1 cellular context compared by ENCODE assay signal in genomic region chr21:45591619-45592207, GRCh38.
A peak's percentile ranks its signal among the peaks of the same experiment; 100 is the strongest.
TF ChIP-seq lines count a peak whose summit lies in the region.

No MANE protein-coding gene starts in this region.

TF ChIP-seq in K562, 482 proteins besides CTCF, POLR2A, EP300 and RAD21 (continued from another document and continues in another):
- TF ChIP-seq ARID3A (IDR thresholded peaks at IDR 0.05; ENCODE audit: borderline replicate concordance, low read depth, low read length) = no peak
- no peak for TF ChIP-seq CTBP1 (IDR thresholded peaks at IDR 0.05; ENCODE audit: borderline replicate concordance)
- no peak for TF ChIP-seq TOE1 (IDR thresholded peaks at IDR 0.05; ENCODE audit: borderline replicate concordance)
- no peak for TF ChIP-seq TOE1 (CRISPR knock-in tag; IDR thresholded peaks at IDR 0.05; ENCODE audit: borderline replicate concordance, low read depth)
- no peak for TF ChIP-seq SP2 (IDR thresholded peaks at IDR 0.05; ENCODE audit: extremely low read depth, low read depth, low read length, poor library complexity, severe bottlenecking)
- 0 out of 2 replicates have a peak, but pooled peaks have one; percentile 8 for TF ChIP-seq YBX1 (IDR thresholded peaks at IDR 0.05)
- TF ChIP-seq KAT8 (IDR thresholded peaks at IDR 0.05; ENCODE audit: low read depth) = no peak
- TF ChIP-seq SRF (CRISPR knock-in tag; IDR thresholded peaks at IDR 0.05) = peak in 1 of 2 experiments; percentile 52; a peak in 1 of 4 replicates
- TF ChIP-seq NELFE (IDR thresholded peaks at IDR 0.05; ENCODE audit: insufficient read depth, insufficient read length) = no peak
- TF ChIP-seq NBN (IDR thresholded peaks at IDR 0.05; ENCODE audit: low read depth) = peak; percentile 17; the same call in 1 of the 2 replicates
- peak; percentile 21; the same call in 1 of the 2 replicates for TF ChIP-seq E2F4 (CRISPR knock-in tag; IDR thresholded peaks at IDR 0.05; ENCODE audit: low read depth)
- no peak for TF ChIP-seq SRSF9 (IDR thresholded peaks at IDR 0.05; ENCODE audit: borderline replicate concordance, low read depth, low read length)
- TF ChIP-seq STAG1 (CRISPR knock-in tag; IDR thresholded peaks at IDR 0.05; ENCODE audit: borderline replicate concordance) = no peak
- no peak for TF ChIP-seq SMAD2 (IDR thresholded peaks at IDR 0.05; ENCODE audit: low read depth, low read length)
- TF ChIP-seq KDM4B (IDR thresholded peaks at IDR 0.05; ENCODE audit: borderline replicate concordance in 2 of 2, low read depth in 1 of 2) = no peak
- no peak for TF ChIP-seq MXD1 (CRISPR knock-in tag; IDR thresholded peaks at IDR 0.05; ENCODE audit: borderline replicate concordance, poor library complexity, severe bottlenecking)
- peak; percentile 59 for TF ChIP-seq POLR2B (IDR thresholded peaks at IDR 0.05; ENCODE audit: low read depth, partially characterized antibody)
- TF ChIP-seq ZC3H4 (CRISPR knock-in tag; IDR thresholded peaks at IDR 0.05; ENCODE audit: borderline replicate concordance) = no peak
- TF ChIP-seq ZNF316 (IDR thresholded peaks at IDR 0.05) = no peak
- TF ChIP-seq YY1 (IDR thresholded peaks at IDR 0.05; ENCODE audit: borderline replicate concordance in 1 of 3, control insufficient read depth in 1 of 3, extremely low read depth in 1 of 3, insufficient read depth in 3 of 3, insufficient read length in 1 of 3, insufficient replicate concordance in 2 of 3, low read depth in 1 of 3, low read length in 2 of 3) = no peak
- TF ChIP-seq ZNF24 (IDR thresholded peaks at IDR 0.05) = no peak
- TF ChIP-seq PREB (CRISPR knock-in tag; IDR thresholded peaks at IDR 0.05) = no peak
- TF ChIP-seq POLR3G (IDR thresholded peaks at IDR 0.05; ENCODE audit: extremely low read depth, insufficient read length, insufficient replicate concordance) = no peak
- TF ChIP-seq ZNF197 (CRISPR knock-in tag; IDR thresholded peaks at IDR 0.05; ENCODE audit: low read depth) = no peak
- TF ChIP-seq GTF3C2 (IDR thresholded peaks at IDR 0.05; ENCODE audit: borderline replicate concordance, extremely low read depth, insufficient read length) = no peak
- no peak for TF ChIP-seq RBM22 (IDR thresholded peaks at IDR 0.05; ENCODE audit: low read depth, low read length, poor library complexity, severe bottlenecking)
- TF ChIP-seq ZNF699 (CRISPR knock-in tag; IDR thresholded peaks at IDR 0.05; ENCODE audit: insufficient replicate concordance) = no peak
- no peak for TF ChIP-seq ZNF124 (CRISPR knock-in tag; IDR thresholded peaks at IDR 0.05)
- no peak for TF ChIP-seq TCF15 (CRISPR knock-in tag; IDR thresholded peaks at IDR 0.05)
- TF ChIP-seq KAT2B (IDR thresholded peaks at IDR 0.05; ENCODE audit: low read depth, low read length) = no peak
- TF ChIP-seq TAF15 (IDR thresholded peaks at IDR 0.05; ENCODE audit: low read depth, low read length) = no peak
- no peak for TF ChIP-seq HSF4 (CRISPR knock-in tag; IDR thresholded peaks at IDR 0.05; ENCODE audit: borderline replicate concordance)
- TF ChIP-seq NR4A1 (CRISPR knock-in tag; IDR thresholded peaks at IDR 0.05) = no peak
- no peak for TF ChIP-seq NR4A1 (tag; IDR thresholded peaks at IDR 0.05)
- TF ChIP-seq CBX2 (IDR thresholded peaks at IDR 0.05; ENCODE audit: insufficient read depth, low read length, poor library complexity, severe bottlenecking) = no peak
- TF ChIP-seq FOXM1 (IDR thresholded peaks at IDR 0.05; ENCODE audit: low read depth) = no peak
- TF ChIP-seq FOXM1 (CRISPR knock-in tag; IDR thresholded peaks at IDR 0.05; ENCODE audit: low read depth) = no peak
- no peak for TF ChIP-seq E2F8 (IDR thresholded peaks at IDR 0.05; ENCODE audit: low read depth, partially characterized antibody)
- TF ChIP-seq ZBTB2 (IDR thresholded peaks at IDR 0.05) = no peak
- TF ChIP-seq U2AF2 (optimal IDR thresholded peaks at IDR 0.05; ENCODE audit: low read depth, low read length) = no peak
- no peak for TF ChIP-seq ZNF77 (CRISPR knock-in tag; IDR thresholded peaks at IDR 0.05)
- no peak for TF ChIP-seq EZH2 (IDR thresholded peaks at IDR 0.05; ENCODE audit: borderline replicate concordance, low read depth, low read length)
- no peak for TF ChIP-seq MEF2D (tag; conservative IDR thresholded peaks at IDR 0.05; ENCODE audit: low read depth)
- peak; percentile 54 for TF ChIP-seq ARHGAP35 (IDR thresholded peaks at IDR 0.05; ENCODE audit: partially characterized antibody)
- TF ChIP-seq ATF7 (IDR thresholded peaks at IDR 0.05) = no peak
- no peak for TF ChIP-seq CUX1 (CRISPR knock-in tag; IDR thresholded peaks at IDR 0.05)
- peak; percentile 45; the same call in 1 of the 2 replicates for TF ChIP-seq NFRKB (IDR thresholded peaks at IDR 0.05; ENCODE audit: low read depth)
- no peak for TF ChIP-seq NCOA4 (IDR thresholded peaks at IDR 0.05; ENCODE audit: partially characterized antibody)
- TF ChIP-seq MYC (IDR thresholded peaks at IDR 0.05; ENCODE audit: low read depth, low read length) = no peak
- no peak for TF ChIP-seq MYC (CRISPR knock-in tag; IDR thresholded peaks at IDR 0.05; ENCODE audit: borderline replicate concordance, low read depth)
- no peak for TF ChIP-seq RBM17 (IDR thresholded peaks at IDR 0.05; ENCODE audit: borderline replicate concordance, low read depth, low read length)
- no peak for TF ChIP-seq PTTG1 (tag; IDR thresholded peaks at IDR 0.05; ENCODE audit: low read depth)
